17 cellular contexts compared by ENCODE assay signal in genomic region chr1:206954616-206955342, GRCh38. TPM values are rescaled to one million over a fixed set of nuclear protein-coding genes. Genes with fewer than 3 reads are reported as not detected.
DNase-seq lines count a peak whose midpoint lies in the region; ATAC-seq and TF ChIP-seq lines count a peak whose summit lies in the region.
"Had no signal": no experiment of that assay in that cellular context is flagged by ENCODE, and none has a peak within 500 bp of the region (broad histone marks: within the 10 kb centered on the region; RNA-seq: fewer than 3 reads in every experiment).

No MANE protein-coding gene starts in this region.

- H3K9me3 Mint-ChIP-seq in MCF 10A (ENCODE audit: unreplicated experiment): no peaks in the 10 kb centered on the region
- H3K9me3 Mint-ChIP-seq: neural progenitor cell had no signal

- no peak for TF ChIP-seq POLR2A in breast epithelium (IDR thresholded peaks at IDR 0.05)

- ATAC-seq in upper lobe of right lung (no peak), left lung (no peak)
- ATAC-seq: A549, right cardiac atrium had no signal

- H3K4me1 Mint-ChIP-seq in MCF 10A (ENCODE audit: insufficient read depth, unreplicated experiment): peaks cover 8% of the 10 kb centered on the region

- H3K79me2 ChIP-seq in hepatocyte: no peaks in the 10 kb centered on the region

- H3K9me2 ChIP-seq in hepatocyte (replicated peaks; ENCODE audit: insufficient read depth): no peaks in the 10 kb centered on the region

- H3K9me3 ChIP-seq in breast epithelium (no peaks in the 10 kb centered on the region), hepatocyte (ENCODE audit: low read depth) (no peaks in the 10 kb centered on the region), upper lobe of right lung (no peaks in the 10 kb centered on the region), left lung (peaks cover 0 to 2% of the 10 kb centered on the region in 2 donors)
- H3K9me3 ChIP-seq: Peyer's patch had no signal

- CTCF ChIA-PET in MCF 10A (lab: Yijun Ruan, JAX): interaction anchor here (0.5 to 9.4 kb wide), 18 partner anchors 18 to 915 kb away, joined by 3 to 75 read pairs (median 4); partner anchors contain the start of gene FCMR

- WGBS in hepatocyte (ENCODE audit: low lambda C conversion rate, missing lambda C conversion rate): 78% methylated on average over 8 of the region's 8 CpGs

- peaks cover 0 to 9% of the 10 kb centered on the region in 2 donors for H3K4me1 ChIP-seq in breast epithelium
- H3K4me1 ChIP-seq in hepatocyte (ENCODE audit: insufficient read depth): peaks cover 38% of the 10 kb centered on the region
- H3K4me1 ChIP-seq in upper lobe of right lung: no peaks in the 10 kb centered on the region
- peaks cover 8 to 20% of the 10 kb centered on the region in 2 donors for H3K4me1 ChIP-seq in left lung

- H3K4me3 Mint-ChIP-seq in MCF 10A (ENCODE audit: unreplicated experiment): no peak overlapping the region
- H3K4me3 Mint-ChIP-seq: neural progenitor cell had no signal

- intact Hi-C loops in breast epithelium (cut with DNase I; ENCODE audit: low total_unique reads): no loop called here
- intact Hi-C loops in MCF 10A (cut with micrococcal nuclease): no loop called here
- intact Hi-C loops in upper lobe of right lung (cut with DNase I): no loop called here
- intact Hi-C loops in left lung (cut with DNase I): no loop called here

- H2AFZ ChIP-seq in hepatocyte: no peak overlapping the region

- BruUV-seq in MCF 10A (replicated peaks; lab: Mats Ljungman, UMichigan): no TSS peak

- POLR2A ChIA-PET in MCF 10A (lab: Yijun Ruan, JAX): interaction anchor here (0.6 to 1.2 kb wide), 4 partner anchors 28 to 181 kb away, joined by 3 to 4 read pairs (median 4); partner anchors contain the start of gene PFKFB2

- no peak overlapping the region for H3K4me2 ChIP-seq in hepatocyte
- H3K4me2 ChIP-seq: A549, neural progenitor cell had no signal

- no peaks in the 10 kb centered on the region for H3K36me3 ChIP-seq in breast epithelium
- H3K36me3 ChIP-seq in hepatocyte (replicated peaks; ENCODE audit: insufficient read depth, low read depth): no peaks in the 10 kb centered on the region
- no peaks in the 10 kb centered on the region for H3K36me3 ChIP-seq in upper lobe of right lung
- H3K36me3 ChIP-seq in left lung: no peaks in the 10 kb centered on the region
- H3K36me3 ChIP-seq: neural progenitor cell, Peyer's patch had no signal

- DNase-seq in breast epithelium (ENCODE audit: low spot score in 2 of 2) (no peak), MCF 10A (ENCODE audit: unreplicated experiment) (no peak), hepatocyte (ENCODE audit: low spot score) (no peak), upper lobe of right lung (no peak), cerebellum (ENCODE audit: low spot score) (no peak), left lung (no peak)
- DNase-seq: activated naive CD4-positive, alpha-beta T cell treated with Interleukin-2 at 50 U/mL for 16 hours; effector CD8-positive, alpha-beta T cell; NCI-H187 treated with DMSO at 0.1 percent for 48 hours; NCI-H510A; right cardiac atrium; stimulated activated CD4-positive, alpha-beta T cell treated with anti-CD3 and anti-CD28 coated beads, Interleukin-2, amount 100 ng/mL, for 48 hours had no signal

- no peaks in the 10 kb centered on the region for H3K27me3 Mint-ChIP-seq in MCF 10A (ENCODE audit: insufficient read depth, unreplicated experiment)

- H3K36me3 Mint-ChIP-seq in MCF 10A (ENCODE audit: insufficient read depth, unreplicated experiment): no peaks in the 10 kb centered on the region
- H3K36me3 Mint-ChIP-seq: neural progenitor cell had no signal

- TF ChIP-seq CTCF in breast epithelium (IDR thresholded peaks at IDR 0.05) (no peak), MCF 10A (IDR thresholded peaks at IDR 0.05; ENCODE audit: unreplicated experiment) (no peak), hepatocyte (IDR thresholded peaks at IDR 0.05; ENCODE audit: poor library complexity) (no peak), upper lobe of right lung (IDR thresholded peaks at IDR 0.05) (no peak), left lung (IDR thresholded peaks at IDR 0.05) (no peak)

- H3K4me3 ChIP-seq in breast epithelium (no peak overlapping the region), hepatocyte (no peak overlapping the region), upper lobe of right lung (no peak overlapping the region), left lung (no peak overlapping the region)
- H3K4me3 ChIP-seq: A549, neural progenitor cell, Peyer's patch had no signal

- H4K20me1 ChIP-seq in hepatocyte (ENCODE audit: insufficient read depth, poor library complexity, severe bottlenecking): no peaks in the 10 kb centered on the region

- H3K27ac ChIP-seq in breast epithelium (peak overlapping the region; percentile 79 to 85), hepatocyte (peak overlapping the region; percentile 49), upper lobe of right lung (peak overlapping the region; percentile 5), left lung (no peak overlapping the region)
- H3K27ac ChIP-seq: neural progenitor cell had no signal

- no peak overlapping the region for H3K27ac Mint-ChIP-seq in MCF 10A (ENCODE audit: low read depth, unreplicated experiment)

- H3K27me3 ChIP-seq in breast epithelium (no peaks in the 10 kb centered on the region), hepatocyte (no peaks in the 10 kb centered on the region), upper lobe of right lung (no peaks in the 10 kb centered on the region), left lung (no peaks in the 10 kb centered on the region)
- H3K27me3 ChIP-seq: neural progenitor cell, Peyer's patch had no signal

RNA-seq across cellular contexts. Expression of gene PIGR, which starts 8.5 kb away (rescaled TPM):
- total RNA-seq in breast epithelium (100 to 1,000 TPM in 2 of 3 donors, under 1 TPM in 1; 0.16 to 205 (median 123) TPM), MCF 10A (2022) (not detected in 2 replicates), hepatocyte (22.9 and 23.3 TPM in 2 replicates), upper lobe of right lung (700 TPM), cerebellum (3.5 TPM), left lung (100 to 1,000 TPM; 128 to 587 TPM)
- 8.1 and 11.0 TPM in 2 replicates for polyA plus RNA-seq in hepatocyte
- total RNA-seq: lung microvascular endothelial cell had no signal

RNA-seq across cellular contexts. Expression of gene FCAMR, which starts 15.5 kb away (rescaled TPM):
- total RNA-seq in breast epithelium (not detected), MCF 10A (2022) (not detected in 2 replicates), hepatocyte (0.52 and 0.70 TPM in 2 replicates), upper lobe of right lung (not detected), cerebellum (not detected), left lung (not detected)
- 0.52 TPM in 1 of 2 replicates, not detected in the other for polyA plus RNA-seq in hepatocyte
- total RNA-seq: lung microvascular endothelial cell, right cardiac atrium, urinary bladder had no signal
- polyA plus RNA-seq: A549, right cardiac atrium, urinary bladder had no signal

RNA-seq across cellular contexts. Expression of gene FCMR, which starts 33.0 kb away (rescaled TPM):
- total RNA-seq in breast epithelium (10 to 100 TPM in 1 of 3 donors, 1 to 10 TPM in 2; 1.1 to 11.0 (median 3.3) TPM), MCF 10A (2022) (10.1 and 18.0 TPM in 2 replicates), hepatocyte (0.97 and 2.6 TPM in 2 replicates), upper lobe of right lung (12.6 TPM), cerebellum (not detected), left lung (1 to 10 TPM; 2.7 to 6.7 TPM)
- 0.71 and 0.88 TPM in 2 replicates for polyA plus RNA-seq in hepatocyte
- total RNA-seq: lung microvascular endothelial cell had no signal

RNA-seq across cellular contexts. Expression of gene IL24, which starts 57.5 kb away (rescaled TPM):
- total RNA-seq in breast epithelium (under 1 TPM in 1 of 3 donors, not detected in 2; 0.59 TPM), MCF 10A (2022) (0.58 and 1.1 TPM in 2 replicates), hepatocyte (0.12 TPM in 1 of 2 replicates, not detected in the other), upper lobe of right lung (not detected), cerebellum (not detected), left lung (under 1 TPM in 1 of 2 donors, not detected in 1; 0.34 TPM)
- 1.3 TPM in 1 of 2 replicates, not detected in the other for polyA plus RNA-seq in hepatocyte
- total RNA-seq: lung microvascular endothelial cell, Peyer's patch, right cardiac atrium, urinary bladder had no signal
- polyA plus RNA-seq: right cardiac atrium had no signal

Comparison
In these comparisons a context has a peak if more than half of its experiments do, and no peak if none do; other contexts are left out.
1. H3K27ac ChIP-seq: peak in breast epithelium (2 of 2), hepatocyte (single experiment) and upper lobe of right lung (single experiment); none in left lung (0 of 2).